Comparison of ENCODE assay signal across 28 cellular contexts in genomic region chr2:113183264-113183663, GRCh38. TPM values are rescaled to one million over a fixed set of nuclear protein-coding genes. Genes with fewer than 3 reads are reported as not detected.
DNase-seq lines count a peak whose midpoint lies in the region; ATAC-seq lines count a peak whose summit lies in the region.
"Had no signal": no experiment of that assay in that cellular context is flagged by ENCODE, and none has a peak within 500 bp of the region (broad histone marks: within the 10 kb centered on the region; RNA-seq: fewer than 3 reads in every experiment).

No MANE protein-coding gene starts in this region.

- peak overlapping the region; percentile 6 for H3K27ac Mint-ChIP-seq in activated CD8-positive, alpha-beta memory T cell treated with anti-CD3 and anti-CD28 coated beads, Interleukin-2, amount 10 ng/mL, durations not matched to agents 7 days and 5 days
- peak overlapping the region in 6 of 7 donors; percentile 28 to 94 (median 80) for H3K27ac Mint-ChIP-seq in CD4-positive, alpha-beta memory T cell
- H3K27ac Mint-ChIP-seq in activated naive CD8-positive, alpha-beta T cell treated with anti-CD3 and anti-CD28 coated beads, Interleukin-2, amount 50 U/mL, for 24 hours, result peak overlapping the region; percentile 29
- peak overlapping the region; percentile 76 to 84 for H3K27ac Mint-ChIP-seq in natural killer cell treated with Interleukin-12 subunit alpha and Interleukin-12 subunit beta and Interleukin-15 and Interleukin-18, amount 100 ng/mL, for 72 hours
- H3K27ac Mint-ChIP-seq: mesothelial cell of epicardium had no signal

- no peaks in the 10 kb centered on the region for H3K27me3 Mint-ChIP-seq in activated CD8-positive, alpha-beta memory T cell treated with anti-CD3 and anti-CD28 coated beads, Interleukin-2, amount 10 ng/mL, durations not matched to agents 7 days and 5 days
- H3K27me3 Mint-ChIP-seq in CD4-positive, alpha-beta memory T cell, result no peaks in the 10 kb centered on the region
- H3K27me3 Mint-ChIP-seq in activated naive CD8-positive, alpha-beta T cell treated with anti-CD3 and anti-CD28 coated beads, Interleukin-2, amount 50 U/mL, for 24 hours, result no peaks in the 10 kb centered on the region
- no peaks in the 10 kb centered on the region for H3K27me3 Mint-ChIP-seq in natural killer cell treated with Interleukin-12 subunit alpha and Interleukin-12 subunit beta and Interleukin-15 and Interleukin-18, amount 100 ng/mL, for 72 hours
- H3K27me3 Mint-ChIP-seq: naive B cell had no signal

- H3K9me3 Mint-ChIP-seq in activated CD8-positive, alpha-beta memory T cell treated with anti-CD3 and anti-CD28 coated beads, Interleukin-2, amount 10 ng/mL, durations not matched to agents 7 days and 5 days (ENCODE audit: low read depth), result no peaks in the 10 kb centered on the region
- H3K9me3 Mint-ChIP-seq in CD4-positive, alpha-beta memory T cell, result no peaks in the 10 kb centered on the region
- H3K9me3 Mint-ChIP-seq in activated naive CD8-positive, alpha-beta T cell treated with anti-CD3 and anti-CD28 coated beads, Interleukin-2, amount 50 U/mL, for 24 hours, result no peaks in the 10 kb centered on the region
- no peaks in the 10 kb centered on the region for H3K9me3 Mint-ChIP-seq in natural killer cell treated with Interleukin-12 subunit alpha and Interleukin-12 subunit beta and Interleukin-15 and Interleukin-18, amount 100 ng/mL, for 72 hours
- H3K9me3 Mint-ChIP-seq: mesothelial cell of epicardium, naive B cell had no signal

- H3K27me3 ChIP-seq in CD4-positive, alpha-beta memory T cell (ENCODE audit: insufficient read depth, low read length), result no peaks in the 10 kb centered on the region
- H3K27me3 ChIP-seq: breast epithelium, colonic mucosa, transverse colon had no signal

- CTCF ChIA-PET in activated CD8-positive, alpha-beta memory T cell treated with anti-CD3 and anti-CD28 coated beads, Interleukin-2, amount 10 ng/mL, durations not matched to agents 7 days and 5 days (lab: Charles Lee), result interaction anchor here (0.9 to 12.6 kb wide), 5 partner anchors 10 to 103 kb away, joined by 4 to 177 read pairs (median 19); partner anchors contain the start of gene PSD4
- CTCF ChIA-PET in CD4-positive, alpha-beta memory T cell (lab: Charles Lee; ENCODE audit: partially characterized antibody), result interaction anchor here (0.9 to 15.5 kb wide), 3 partner anchors 11 to 46 kb away, joined by 3 to 236 read pairs (median 125); no protein-coding TSS in a partner anchor

- peaks cover 98% of the 10 kb centered on the region for H3K4me1 ChIP-seq in CD4-positive, alpha-beta memory T cell (ENCODE audit: insufficient read depth, low read length)
- H3K4me1 ChIP-seq: breast epithelium, colonic mucosa had no signal

- POLR2A ChIA-PET in CD4-positive, alpha-beta memory T cell (lab: Charles Lee; ENCODE audit: partially characterized antibody), result interaction anchor here (1.0 to 4.4 kb wide), 5 partner anchors 10 to 18 kb away, joined by 3 to 47 read pairs (median 4); partner anchors contain the start of gene PSD4

- H3K27ac ChIP-seq in CD4-positive, alpha-beta memory T cell (ENCODE audit: low read depth, low read length), result no peak overlapping the region
- H3K27ac ChIP-seq: breast epithelium, colonic mucosa, transverse colon had no signal

- peaks cover 90% of the 10 kb centered on the region for H3K4me1 Mint-ChIP-seq in activated CD8-positive, alpha-beta memory T cell treated with anti-CD3 and anti-CD28 coated beads, Interleukin-2, amount 10 ng/mL, durations not matched to agents 7 days and 5 days
- H3K4me1 Mint-ChIP-seq in CD4-positive, alpha-beta memory T cell, result peaks cover 66 to 98% (median 87%) of the 10 kb centered on the region in 4 donors
- peaks cover 83% of the 10 kb centered on the region for H3K4me1 Mint-ChIP-seq in activated naive CD8-positive, alpha-beta T cell treated with anti-CD3 and anti-CD28 coated beads, Interleukin-2, amount 50 U/mL, for 24 hours
- H3K4me1 Mint-ChIP-seq in natural killer cell treated with Interleukin-12 subunit alpha and Interleukin-12 subunit beta and Interleukin-15 and Interleukin-18, amount 100 ng/mL, for 72 hours (ENCODE audit: low read depth in 2 of 2), result peaks cover 68 to 75% of the 10 kb centered on the region in 2 donors

- peaks cover 56% of the 10 kb centered on the region for H3K36me3 ChIP-seq in CD4-positive, alpha-beta memory T cell (ENCODE audit: insufficient read depth, low read length)
- H3K36me3 ChIP-seq: breast epithelium, colonic mucosa, transverse colon had no signal

- ATAC-seq in activated CD8-positive, alpha-beta memory T cell treated with anti-CD3 and anti-CD28 coated beads, Interleukin-2, amount 10 ng/mL, durations not matched to agents 7 days and 5 days, result no peak
- ATAC-seq in activated naive CD8-positive, alpha-beta T cell treated with anti-CD3 and anti-CD28 coated beads, Interleukin-2, amount 50 U/mL, for 24 hours, result no peak
- ATAC-seq in natural killer cell treated with Interleukin-12 subunit alpha and Interleukin-12 subunit beta and Interleukin-15 and Interleukin-18, amount 100 ng/mL, for 72 hours, result no peak
- ATAC-seq: HCT116, left ventricle myocardium superior had no signal

- H3K4me3 Mint-ChIP-seq in activated CD8-positive, alpha-beta memory T cell treated with anti-CD3 and anti-CD28 coated beads, Interleukin-2, amount 10 ng/mL, durations not matched to agents 7 days and 5 days, result no peak overlapping the region
- peak overlapping the region in 3 of 8 donors; percentile 5 to 73 (median 64) for H3K4me3 Mint-ChIP-seq in CD4-positive, alpha-beta memory T cell
- no peak overlapping the region for H3K4me3 Mint-ChIP-seq in activated naive CD8-positive, alpha-beta T cell treated with anti-CD3 and anti-CD28 coated beads, Interleukin-2, amount 50 U/mL, for 24 hours
- no peak overlapping the region for H3K4me3 Mint-ChIP-seq in natural killer cell treated with Interleukin-12 subunit alpha and Interleukin-12 subunit beta and Interleukin-15 and Interleukin-18, amount 100 ng/mL, for 72 hours
- H3K4me3 Mint-ChIP-seq: mesothelial cell of epicardium had no signal

- intact Hi-C loops in CD4-positive, alpha-beta memory T cell (cut with micrococcal nuclease), result no loop called here

- H3K4me3 ChIP-seq in CD4-positive, alpha-beta memory T cell (ENCODE audit: low read length in 2 of 2), result no peak overlapping the region
- H3K4me3 ChIP-seq: breast epithelium, colonic mucosa, transverse colon had no signal

- H3K36me3 Mint-ChIP-seq in activated CD8-positive, alpha-beta memory T cell treated with anti-CD3 and anti-CD28 coated beads, Interleukin-2, amount 10 ng/mL, durations not matched to agents 7 days and 5 days, result peaks cover 61% of the 10 kb centered on the region
- peaks cover 39 to 73% of the 10 kb centered on the region in 2 donors for H3K36me3 Mint-ChIP-seq in CD4-positive, alpha-beta memory T cell
- peaks cover 60% of the 10 kb centered on the region for H3K36me3 Mint-ChIP-seq in activated naive CD8-positive, alpha-beta T cell treated with anti-CD3 and anti-CD28 coated beads, Interleukin-2, amount 50 U/mL, for 24 hours (ENCODE audit: low read depth)
- peaks cover 21% of the 10 kb centered on the region for H3K36me3 Mint-ChIP-seq in natural killer cell treated with Interleukin-12 subunit alpha and Interleukin-12 subunit beta and Interleukin-15 and Interleukin-18, amount 100 ng/mL, for 72 hours

- no peak for DNase-seq in activated CD8-positive, alpha-beta memory T cell treated with anti-CD3 and anti-CD28 coated beads, Interleukin-2, amount 10 ng/mL, durations not matched to agents 7 days and 5 days
- DNase-seq in activated CD8-positive, alpha-beta memory T cell treated with anti-CD3 and anti-CD28 coated beads for 24 hours, result no peak
- no peak for DNase-seq in CD4-positive, alpha-beta memory T cell
- DNase-seq in activated naive CD8-positive, alpha-beta T cell treated with anti-CD3 and anti-CD28 coated beads, Interleukin-2, amount 50 U/mL, for 24 hours, result no peak
- no peak for DNase-seq in natural killer cell treated with Interleukin-12 subunit alpha and Interleukin-12 subunit beta and Interleukin-15 and Interleukin-18, amount 100 ng/mL, for 72 hours (ENCODE audit: low spot score)
- no peak for DNase-seq in NCI-H345 treated with DMSO at 0.1 percent for 48 hours (lab: John Stamatoyannopoulos, UW; ENCODE audit: unreplicated experiment)
- no peak for DNase-seq in SKM-1 (lab: John Stamatoyannopoulos, UW; ENCODE audit: unreplicated experiment)
- no peak for DNase-seq in stimulated activated CD4-positive, alpha-beta T cell treated with anti-CD3 and anti-CD28 coated beads, Interleukin-4, amount 100 ng/mL, for 1 hour
- DNase-seq: activated CD4-positive, alpha-beta T cell treated with anti-CD3 and anti-CD28 coated beads for 4 hours; activated gamma-delta T cell treated with Interleukin-2 at 50 U/mL for 16 hours; AML-193; amniotic stem cell; colonic mucosa; effector CD8-positive, alpha-beta T cell; islet precursor cell; left ventricle myocardium superior; naive B cell; NCI-H1417 treated with DMSO at 0.1 percent for 48 hours; RPMI8226; transverse colon had no signal

- H3K9me3 ChIP-seq in CD4-positive, alpha-beta memory T cell (ENCODE audit: control insufficient read depth in 1 of 2, low read length in 2 of 2), result no peaks in the 10 kb centered on the region
- H3K9me3 ChIP-seq: breast epithelium, Caco-2, colonic mucosa, transverse colon had no signal

RNA-seq across cellular contexts. Expression of gene PSD4, which starts 9.5 kb away (rescaled TPM):
- 100 to 1,000 TPM; 314 to 388 TPM for total RNA-seq in activated CD8-positive, alpha-beta memory T cell treated with anti-CD3 and anti-CD28 coated beads, Interleukin-2, amount 10 ng/mL, durations not matched to agents 7 days and 5 days
- 100 to 1,000 TPM in 1 of 2 experiments, 10 to 100 TPM in 1; 100.0 to 101 TPM for total RNA-seq in CD4-positive, alpha-beta memory T cell
- 10 to 100 TPM; 11.9 to 32.8 TPM for polyA plus RNA-seq in CD4-positive, alpha-beta memory T cell
- total RNA-seq in natural killer cell treated with Interleukin-12 subunit alpha and Interleukin-12 subunit beta and Interleukin-15 and Interleukin-18, amount 100 ng/mL, for 72 hours, result 100 to 1,000 TPM; 299 to 305 TPM

RNA-seq across cellular contexts. Expression of gene IL1RN, which starts 55.9 kb away (rescaled TPM):
- 1 to 10 TPM; 1.8 TPM for total RNA-seq in activated CD8-positive, alpha-beta memory T cell treated with anti-CD3 and anti-CD28 coated beads, Interleukin-2, amount 10 ng/mL, durations not matched to agents 7 days and 5 days
- total RNA-seq in CD4-positive, alpha-beta memory T cell, result 1 to 10 TPM; 2.4 TPM
- polyA plus RNA-seq in CD4-positive, alpha-beta memory T cell, result not detected
- 1 to 10 TPM; 3.3 to 3.7 TPM for total RNA-seq in natural killer cell treated with Interleukin-12 subunit alpha and Interleukin-12 subunit beta and Interleukin-15 and Interleukin-18, amount 100 ng/mL, for 72 hours
- total RNA-seq: Caco-2, mesothelial cell of epicardium, NCI-H460, osteoblast, SK-MEL-5, skeletal muscle tissue had no signal

Comparison
In these comparisons a context has a peak if more than half of its experiments do, and no peak if none do; other contexts are left out.
1. H3K27ac Mint-ChIP-seq: peak in every context shown above with its lines; median percentile 80 in natural killer cell treated with Interleukin-12 subunit alpha and Interleukin-12 subunit beta and Interleukin-15 and Interleukin-18, amount 100 ng/mL, for 72 hours; 80 in CD4-positive, alpha-beta memory T cell; 29 in activated naive CD8-positive, alpha-beta T cell treated with anti-CD3 and anti-CD28 coated beads, Interleukin-2, amount 50 U/mL, for 24 hours; 6 in activated CD8-positive, alpha-beta memory T cell treated with anti-CD3 and anti-CD28 coated beads, Interleukin-2, amount 10 ng/mL, durations not matched to agents 7 days and 5 days.